In genomic region chr2:71620116-71620515, GRCh38 we compare ENCODE assay signal across 27 cellular contexts.
DNase-seq lines count a peak whose midpoint lies in the region; ATAC-seq, FAIRE-seq and TF ChIP-seq lines count a peak whose summit lies in the region.
"Had no signal": no experiment of that assay in that cellular context is flagged by ENCODE, and none has a peak within 500 bp of the region (broad histone marks: within the 10 kb centered on the region; RNA-seq: fewer than 3 reads in every experiment).

No MANE protein-coding gene starts in this region.

- POLR2A ChIA-PET in Panc1 (lab: Charles Lee): no interaction called here
- POLR2A ChIA-PET in HepG2 (lab: Yijun Ruan, JAX): no interaction called here

- no peak overlapping the region for H3K4me3 Mint-ChIP-seq in activated T-cell treated with anti-CD3 and anti-CD28 coated beads, Interleukin-2, amount 50 U/mL, for 72 hours
- H3K4me3 Mint-ChIP-seq: activated B cell treated with CpG ODN at 0.5 μM for 24 hours, neural progenitor cell had no signal

- CTCF ChIA-PET in Panc1 (lab: Charles Lee): no interaction called here
- CTCF ChIA-PET in HepG2 (lab: Yijun Ruan, JAX; ENCODE audit: low intra/inter-chr PET ratio, low total read pairs): no interaction called here

- no peak overlapping the region for H3K27ac Mint-ChIP-seq in activated T-cell treated with anti-CD3 and anti-CD28 coated beads, Interleukin-2, amount 50 U/mL, for 72 hours
- H3K27ac Mint-ChIP-seq: activated B cell treated with CpG ODN at 0.5 μM for 24 hours had no signal

- no peaks in the 10 kb centered on the region for H4K20me1 ChIP-seq in HepG2 (ENCODE audit: insufficient read depth, low read length)

- no peaks in the 10 kb centered on the region for H3K4me1 Mint-ChIP-seq in activated T-cell treated with anti-CD3 and anti-CD28 coated beads, Interleukin-2, amount 50 U/mL, for 72 hours (ENCODE audit: low read depth)
- H3K4me1 Mint-ChIP-seq: activated B cell treated with CpG ODN at 0.5 μM for 24 hours, neural progenitor cell had no signal

- no peak for TF ChIP-seq POLR2A in HepG2 (IDR thresholded peaks at IDR 0.05; ENCODE audit: insufficient read depth in 1 of 2, low read depth in 2 of 2, low read length in 2 of 2)

- no peak overlapping the region for H2AFZ ChIP-seq in HepG2 (ENCODE audit: low read length)

- H3K4me3 ChIP-seq in Panc1 (ENCODE audit: low read depth in 2 of 2, low read length in 2 of 2): no peak overlapping the region
- H3K4me3 ChIP-seq in HepG2 (replicated peaks in 1 of 3; ENCODE audit: insufficient read depth in 1 of 3, low read depth in 2 of 3, low read length in 3 of 3): no peak overlapping the region
- H3K4me3 ChIP-seq in kidney (ENCODE audit: low read length in 2 of 2): no peak overlapping the region
- H3K4me3 ChIP-seq: neural progenitor cell, upper lobe of left lung had no signal

- 55% methylated on average over 6 of the region's 6 CpGs for WGBS in HepG2 (ENCODE audit: low lambda C conversion rate)

- no peaks in the 10 kb centered on the region for H3K9me3 ChIP-seq in Panc1 (ENCODE audit: control insufficient read depth, insufficient read depth, low read depth, low read length)
- no peaks in the 10 kb centered on the region for H3K9me3 ChIP-seq in HepG2 (ENCODE audit: low read length)
- no peaks in the 10 kb centered on the region for H3K9me3 ChIP-seq in kidney (ENCODE audit: control insufficient read depth in 1 of 2, low read length in 2 of 2)
- H3K9me3 ChIP-seq: upper lobe of left lung had no signal

- peak; percentile 1 to 7 for DNase-seq in activated T-cell treated with anti-CD3 and anti-CD28 coated beads, Interleukin-2, amount 50 U/mL, for 48 hours
- DNase-seq in activated T-cell treated with anti-CD3 and anti-CD28 coated beads, Interleukin-2, amount 50 U/mL, for 72 hours: no peak
- DNase-seq in Panc1 (ENCODE audit: low read depth, low spot score) (no peak), HepG2 (ENCODE audit: low spot score) (no peak), kidney (no peak), UCSD-AML1 (lab: John Stamatoyannopoulos, UW; ENCODE audit: unreplicated experiment) (no peak)
- peak; percentile 11 for DNase-seq in stimulated activated CD8-positive, alpha-beta memory T cell treated with anti-CD3 and anti-CD28 coated beads, Interleukin-4, amount 100 ng/mL, for 48 hours
- DNase-seq: activated B cell treated with CpG ODN at 0.5 μM for 24 hours; activated CD4-positive, alpha-beta T cell treated with anti-CD3 and anti-CD28 coated beads, Interleukin-2, amount 50 U/mL, for 4 hours; activated naive CD4-positive, alpha-beta T cell; activated T-cell treated with anti-CD3 and anti-CD28 coated beads, Interleukin-2, amount 50 U/mL, for 1 hour; C1 segment of cervical spinal cord; cerebellar nuclear complex; COR-L47; GF-D8; H7; mammary epithelial cell; NCI-H1105 treated with DMSO at 0.1 percent for 48 hours; NCI-H2029 treated with DMSO at 0.1 percent for 48 hours; NCI-H526 treated with DMSO at 0.1 percent for 48 hours; SW 1271 had no signal

- H3K4me2 ChIP-seq in HepG2 (ENCODE audit: low read depth, low read length): no peak overlapping the region
- H3K4me2 ChIP-seq: neural progenitor cell had no signal

- in situ Hi-C loops in Panc1 (cut with HindIII; ENCODE audit: low pct_unique_long_range_greater_than_20kb, low sequenced_read_pairs) (no loop called here), HepG2 (cut with HindIII; ENCODE audit: extremely low pct_ligation_motif_present, low pct_unique_long_range_greater_than_20kb) (no loop called here)

- H3K27me3 ChIP-seq in Panc1 (ENCODE audit: control insufficient read depth, insufficient read depth, low read length) (peaks cover 7% of the 10 kb centered on the region), HepG2 (ENCODE audit: control insufficient read depth in 1 of 2, insufficient read depth in 2 of 2, low read length in 2 of 2) (no peaks in the 10 kb centered on the region; a peak in 1 of 5 replicates)
- H3K27me3 ChIP-seq: neural progenitor cell, upper lobe of left lung had no signal

- no peak for ATAC-seq in activated T-cell treated with anti-CD3 and anti-CD28 coated beads, Interleukin-2, amount 50 U/mL, for 72 hours (replicated peaks in 1 of 2)
- ATAC-seq in Panc1 (peak; percentile 44; the same call in 1 of the 2 replicates), HepG2 (no peak), GM21619 (IDR thresholded peaks at IDR 0.05; ENCODE audit: unreplicated experiment) (no peak)

- H3K27me3 Mint-ChIP-seq in activated T-cell treated with anti-CD3 and anti-CD28 coated beads, Interleukin-2, amount 50 U/mL, for 72 hours (ENCODE audit: low read depth): no peaks in the 10 kb centered on the region

- no peaks in the 10 kb centered on the region for H3K79me2 ChIP-seq in HepG2 (ENCODE audit: insufficient read depth, low read length)

- H3K4me1 ChIP-seq in Panc1 (ENCODE audit: control insufficient read depth, insufficient read depth, low read length): no peaks in the 10 kb centered on the region
- H3K4me1 ChIP-seq in HepG2 (ENCODE audit: insufficient read depth, low read length): peaks cover 20% of the 10 kb centered on the region
- H3K4me1 ChIP-seq in kidney (ENCODE audit: control insufficient read depth in 1 of 2, insufficient read depth in 1 of 2, low read depth in 1 of 2, low read length in 2 of 2): peaks cover 0 to 7% of the 10 kb centered on the region in 2 donors
- H3K4me1 ChIP-seq: neural progenitor cell had no signal

- H3K36me3 ChIP-seq in Panc1 (ENCODE audit: control insufficient read depth, insufficient read depth, low read length): peaks cover 2% of the 10 kb centered on the region; the same call in 1 of the 2 replicates
- no peaks in the 10 kb centered on the region for H3K36me3 ChIP-seq in HepG2 (replicated peaks in 1 of 2; ENCODE audit: control insufficient read depth in 1 of 2, insufficient read depth in 2 of 2, low read length in 2 of 2)
- no peaks in the 10 kb centered on the region for H3K36me3 ChIP-seq in kidney (ENCODE audit: control insufficient read depth in 1 of 2, insufficient read depth in 2 of 2, low read length in 2 of 2)
- H3K36me3 ChIP-seq: neural progenitor cell, upper lobe of left lung had no signal

- no peaks in the 10 kb centered on the region for H3K9me3 Mint-ChIP-seq in activated T-cell treated with anti-CD3 and anti-CD28 coated beads, Interleukin-2, amount 50 U/mL, for 72 hours
- H3K9me3 Mint-ChIP-seq: activated B cell treated with CpG ODN at 0.5 μM for 24 hours, neural progenitor cell had no signal

- no peak overlapping the region for H3K27ac ChIP-seq in Panc1 (ENCODE audit: low read length)
- no peak overlapping the region for H3K27ac ChIP-seq in HepG2 (ENCODE audit: extremely low read length, insufficient read depth, low read length)
- no peak overlapping the region for H3K27ac ChIP-seq in kidney (ENCODE audit: low read depth in 2 of 2, low read length in 2 of 2)
- H3K27ac ChIP-seq: epithelial cell of prostate, neural progenitor cell, upper lobe of left lung had no signal

- TF ChIP-seq EP300 in HepG2 (IDR thresholded peaks at IDR 0.05; ENCODE audit: low read depth in 2 of 2, low read length in 2 of 2) (no peak), HepG2 (CRISPR knock-in tag; IDR thresholded peaks at IDR 0.05; ENCODE audit: borderline replicate concordance) (no peak)

- intact Hi-C loops in Panc1 (cut with micrococcal nuclease; ENCODE audit: unreplicated experiment): no loop called here
- intact Hi-C loops in HepG2 (cut with micrococcal nuclease; ENCODE audit: unreplicated experiment): no loop called here
- intact Hi-C loops in kidney (cut with DNase I): no loop called here

- FAIRE-seq in HepG2 (lab: Jason Lieb, UNC): no peak
- FAIRE-seq in kidney (lab: Jason Lieb, UNC): no peak
- FAIRE-seq: GM19239, keratinocyte had no signal

- H3K36me3 Mint-ChIP-seq in activated T-cell treated with anti-CD3 and anti-CD28 coated beads, Interleukin-2, amount 50 U/mL, for 72 hours (ENCODE audit: insufficient read depth in 2 of 2): no peaks in the 10 kb centered on the region
- H3K36me3 Mint-ChIP-seq: neural progenitor cell had no signal

- TF ChIP-seq RAD21 in HepG2 (CRISPR knock-in tag; IDR thresholded peaks at IDR 0.05): no peak

- TF ChIP-seq CTCF in Panc1 (IDR thresholded peaks at IDR 0.05): no peak
- no peak for TF ChIP-seq CTCF in HepG2 (CRISPR knock-in tag; IDR thresholded peaks at IDR 0.05)
- no peak for TF ChIP-seq CTCF in kidney (IDR thresholded peaks at IDR 0.05; ENCODE audit: borderline replicate concordance, extremely low read depth, insufficient read depth)

- no peak overlapping the region for H3K9ac ChIP-seq in HepG2 (ENCODE audit: insufficient read depth, low read depth, low read length)
- no peak overlapping the region for H3K9ac ChIP-seq in kidney (ENCODE audit: low read length in 2 of 2)
- H3K9ac ChIP-seq: neural progenitor cell had no signal

- BruUV-seq in Panc1 (replicated peaks; lab: Mats Ljungman, UMichigan): no TSS peak
- no TSS peak for BruUV-seq in HepG2 (replicated peaks; lab: Mats Ljungman, UMichigan)

TF ChIP-seq in HepG2, 621 proteins besides CTCF, POLR2A, EP300 and RAD21 (continues in another document):
- TF ChIP-seq ZNF570 (CRISPR knock-in tag; IDR thresholded peaks at IDR 0.05; ENCODE audit: borderline replicate concordance): no peak
- TF ChIP-seq, protein P1, sequence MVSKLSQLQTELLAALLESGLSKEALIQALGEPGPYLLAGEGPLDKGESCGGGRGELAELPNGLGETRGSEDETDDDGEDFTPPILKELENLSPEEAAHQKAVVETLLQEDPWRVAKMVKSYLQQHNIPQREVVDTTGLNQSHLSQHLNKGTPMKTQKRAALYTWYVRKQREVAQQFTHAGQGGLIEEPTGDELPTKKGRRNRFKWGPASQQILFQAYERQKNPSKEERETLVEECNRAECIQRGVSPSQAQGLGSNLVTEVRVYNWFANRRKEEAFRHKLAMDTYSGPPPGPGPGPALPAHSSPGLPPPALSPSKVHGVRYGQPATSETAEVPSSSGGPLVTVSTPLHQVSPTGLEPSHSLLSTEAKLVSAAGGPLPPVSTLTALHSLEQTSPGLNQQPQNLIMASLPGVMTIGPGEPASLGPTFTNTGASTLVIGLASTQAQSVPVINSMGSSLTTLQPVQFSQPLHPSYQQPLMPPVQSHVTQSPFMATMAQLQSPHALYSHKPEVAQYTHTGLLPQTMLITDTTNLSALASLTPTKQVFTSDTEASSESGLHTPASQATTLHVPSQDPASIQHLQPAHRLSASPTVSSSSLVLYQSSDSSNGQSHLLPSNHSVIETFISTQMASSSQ (IDR thresholded peaks at IDR 0.05; ENCODE audit: low read depth): no peak
- TF ChIP-seq, protein P1 (CRISPR knock-in tag; IDR thresholded peaks at IDR 0.05; ENCODE audit: borderline replicate concordance): no peak

Comparison
In these comparisons a context has a peak if more than half of its experiments do, and no peak if none do; other contexts are left out.
1. DNase-seq: peak in activated T-cell treated with anti-CD3 and anti-CD28 coated beads, Interleukin-2, amount 50 U/mL, for 48 hours (2 of 2) and stimulated activated CD8-positive, alpha-beta memory T cell treated with anti-CD3 and anti-CD28 coated beads, Interleukin-4, amount 100 ng/mL, for 48 hours (single experiment); none in activated T-cell treated with anti-CD3 and anti-CD28 coated beads, Interleukin-2, amount 50 U/mL, for 72 hours (0 of 2), Panc1 (single experiment), HepG2 (single experiment), kidney (single experiment) and UCSD-AML1 (single experiment).